ENCODE assay signal across 8 cellular contexts in the genomic region with DNA sequence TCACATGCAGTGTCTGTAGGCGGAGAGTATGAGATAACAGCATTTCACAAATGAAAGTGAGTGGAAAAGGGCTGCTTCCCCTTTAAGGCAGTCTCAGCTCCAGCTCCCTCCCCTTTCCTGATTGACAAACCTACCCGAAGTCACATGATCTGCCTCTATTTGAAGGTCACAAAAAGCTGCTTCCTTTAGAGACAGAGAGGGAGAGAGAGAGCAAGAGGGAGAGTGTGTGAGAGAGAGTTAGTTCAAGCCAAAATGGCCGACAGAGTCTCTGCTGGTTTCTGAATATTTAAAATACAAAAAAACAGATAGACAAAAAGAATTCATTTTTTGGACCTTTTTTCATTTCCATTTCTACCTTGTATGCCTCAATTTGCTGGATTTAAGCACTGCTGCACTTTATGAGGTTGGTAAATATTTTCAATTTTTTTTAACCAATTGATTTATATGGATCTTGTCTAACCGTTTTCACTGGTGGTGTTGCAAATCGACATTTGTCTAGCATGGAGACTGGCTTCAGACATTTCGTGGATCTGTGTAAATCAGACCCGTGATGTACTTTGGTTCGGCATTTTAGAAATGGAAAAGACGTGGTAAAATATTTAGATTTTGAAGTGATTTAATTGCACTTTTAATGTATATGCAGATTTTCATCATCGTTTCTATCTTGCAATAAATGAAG. TPM values are rescaled to one million over a fixed set of nuclear protein-coding genes. Genes with fewer than 3 reads are reported as not detected.
A peak's percentile ranks its signal among the peaks of the same experiment; 100 is the strongest.
DNase-seq lines count a peak whose midpoint lies in the region; ATAC-seq and TF ChIP-seq lines count a peak whose summit lies in the region.

A gene with protein sequence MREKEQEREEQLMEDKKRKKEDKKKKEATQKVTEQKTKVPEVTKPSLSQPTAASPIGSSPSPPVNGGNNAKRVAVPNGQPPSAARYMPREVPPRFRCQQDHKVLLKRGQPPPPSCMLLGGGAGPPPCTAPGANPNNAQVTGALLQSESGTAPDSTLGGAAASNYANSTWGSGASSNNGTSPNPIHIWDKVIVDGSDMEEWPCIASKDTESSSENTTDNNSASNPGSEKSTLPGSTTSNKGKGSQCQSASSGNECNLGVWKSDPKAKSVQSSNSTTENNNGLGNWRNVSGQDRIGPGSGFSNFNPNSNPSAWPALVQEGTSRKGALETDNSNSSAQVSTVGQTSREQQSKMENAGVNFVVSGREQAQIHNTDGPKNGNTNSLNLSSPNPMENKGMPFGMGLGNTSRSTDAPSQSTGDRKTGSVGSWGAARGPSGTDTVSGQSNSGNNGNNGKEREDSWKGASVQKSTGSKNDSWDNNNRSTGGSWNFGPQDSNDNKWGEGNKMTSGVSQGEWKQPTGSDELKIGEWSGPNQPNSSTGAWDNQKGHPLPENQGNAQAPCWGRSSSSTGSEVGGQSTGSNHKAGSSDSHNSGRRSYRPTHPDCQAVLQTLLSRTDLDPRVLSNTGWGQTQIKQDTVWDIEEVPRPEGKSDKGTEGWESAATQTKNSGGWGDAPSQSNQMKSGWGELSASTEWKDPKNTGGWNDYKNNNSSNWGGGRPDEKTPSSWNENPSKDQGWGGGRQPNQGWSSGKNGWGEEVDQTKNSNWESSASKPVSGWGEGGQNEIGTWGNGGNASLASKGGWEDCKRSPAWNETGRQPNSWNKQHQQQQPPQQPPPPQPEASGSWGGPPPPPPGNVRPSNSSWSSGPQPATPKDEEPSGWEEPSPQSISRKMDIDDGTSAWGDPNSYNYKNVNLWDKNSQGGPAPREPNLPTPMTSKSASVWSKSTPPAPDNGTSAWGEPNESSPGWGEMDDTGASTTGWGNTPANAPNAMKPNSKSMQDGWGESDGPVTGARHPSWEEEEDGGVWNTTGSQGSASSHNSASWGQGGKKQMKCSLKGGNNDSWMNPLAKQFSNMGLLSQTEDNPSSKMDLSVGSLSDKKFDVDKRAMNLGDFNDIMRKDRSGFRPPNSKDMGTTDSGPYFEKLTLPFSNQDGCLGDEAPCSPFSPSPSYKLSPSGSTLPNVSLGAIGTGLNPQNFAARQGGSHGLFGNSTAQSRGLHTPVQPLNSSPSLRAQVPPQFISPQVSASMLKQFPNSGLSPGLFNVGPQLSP (N-terminal part only) (plus strand): TSS at position 188 of the 679 bp plus-strand sequence. CDS start 211 bp downstream, at position 399.

- ATAC-seq in HG02642 (IDR thresholded peaks at IDR 0.05; ENCODE audit: poor library complexity, unreplicated experiment), result peak; percentile 92
- ATAC-seq in upper lobe of right lung, result peak; percentile 99

- peak within 1 kb of the TSS; percentile 95 for H3K9ac ChIP-seq in adipocyte (ENCODE audit: low read length)
- no peak within 1 kb of the TSS for H3K9ac ChIP-seq in parathyroid adenoma

- H3K4me1 ChIP-seq in adipocyte (ENCODE audit: control insufficient read depth, insufficient read depth, low read length), result peaks cover 51% of the 10 kb centered on the region
- H3K4me1 ChIP-seq in parathyroid adenoma, result peaks cover 2% of the 10 kb centered on the region
- peaks cover 49% of the 10 kb centered on the region for H3K4me1 ChIP-seq in upper lobe of right lung

- H3K79me2 ChIP-seq in parathyroid adenoma, result peaks cover 19% of the 10 kb centered on the region

- H2AFZ ChIP-seq in parathyroid adenoma, result peak within 1 kb of the TSS; percentile 44

- H3K4me3 ChIP-seq in GM12864 (ENCODE audit: low read depth, low read length), result peak within 1 kb of the TSS; percentile 75
- peak within 1 kb of the TSS; percentile 94 for H3K4me3 ChIP-seq in adipocyte (ENCODE audit: low read length)
- peak within 1 kb of the TSS; percentile 97 for H3K4me3 ChIP-seq in parathyroid adenoma (ENCODE audit: low read depth, low read length)
- peak within 1 kb of the TSS; percentile 86 for H3K4me3 ChIP-seq in upper lobe of right lung

- H3K27me3 ChIP-seq in adipocyte (replicated peaks; ENCODE audit: control insufficient read depth, insufficient read depth, low read length), result no peaks in the 10 kb centered on the region
- no peaks in the 10 kb centered on the region for H3K27me3 ChIP-seq in parathyroid adenoma (ENCODE audit: control insufficient read depth, insufficient read depth, low read length)
- H3K27me3 ChIP-seq in upper lobe of right lung, result no peaks in the 10 kb centered on the region

- intact Hi-C loops in cardiac septum (cut with DNase I), result loop anchor here (5.0 kb wide), 1 partner anchor 136 kb away; no protein-coding TSS in a partner anchor
- intact Hi-C loops in upper lobe of right lung (cut with DNase I), result no loop called here

- TF ChIP-seq CTCF in GM12864 (IDR thresholded peaks at IDR 0.05; ENCODE audit: low read depth, low read length, missing control alignments), result no peak
- no peak for TF ChIP-seq CTCF in parathyroid adenoma (IDR thresholded peaks at IDR 0.05)
- TF ChIP-seq CTCF in upper lobe of right lung (IDR thresholded peaks at IDR 0.05), result peak; percentile 10

- DNase-seq in GM12864 (ENCODE audit: low read depth) (peak; percentile 98), NCI-H1105 treated with DMSO at 0.1 percent for 48 hours (lab: John Stamatoyannopoulos, UW) (peak; percentile 97), SKM-1 treated with dmso at 0.1 percent for 144 hours (lab: John Stamatoyannopoulos, UW; ENCODE audit: unreplicated experiment) (peak; percentile 100), adipocyte (ENCODE audit: low read depth) (peak; percentile 98), cardiac septum (ENCODE audit: low spot score) (no peak), upper lobe of right lung (peak; percentile 63)

- H3K4me2 ChIP-seq in parathyroid adenoma (ENCODE audit: low read length), result peak within 1 kb of the TSS; percentile 94

- H3K36me3 ChIP-seq in adipocyte (ENCODE audit: control insufficient read depth, insufficient read depth, low read length, severe bottlenecking) (no peaks in the 10 kb centered on the region), parathyroid adenoma (ENCODE audit: control insufficient read depth, insufficient read depth, low read length) (no peaks in the 10 kb centered on the region), upper lobe of right lung (no peaks in the 10 kb centered on the region)

- H3K9me3 ChIP-seq in adipocyte (ENCODE audit: control insufficient read depth, low read length), result no peaks in the 10 kb centered on the region
- no peaks in the 10 kb centered on the region for H3K9me3 ChIP-seq in parathyroid adenoma (ENCODE audit: control insufficient read depth, low read length)
- no peaks in the 10 kb centered on the region for H3K9me3 ChIP-seq in upper lobe of right lung

- H3K27ac ChIP-seq in parathyroid adenoma (peak within 1 kb of the TSS; percentile 72), upper lobe of right lung (peak within 1 kb of the TSS; percentile 90)

RNA-seq across cellular contexts. Expression of the gene that starts here (rescaled TPM):
- total RNA-seq in cardiac septum, result 40.2 TPM
- total RNA-seq in upper lobe of right lung, result 46.4 TPM
